ENCODE assay signal across 18 cellular contexts in the genomic region with DNA sequence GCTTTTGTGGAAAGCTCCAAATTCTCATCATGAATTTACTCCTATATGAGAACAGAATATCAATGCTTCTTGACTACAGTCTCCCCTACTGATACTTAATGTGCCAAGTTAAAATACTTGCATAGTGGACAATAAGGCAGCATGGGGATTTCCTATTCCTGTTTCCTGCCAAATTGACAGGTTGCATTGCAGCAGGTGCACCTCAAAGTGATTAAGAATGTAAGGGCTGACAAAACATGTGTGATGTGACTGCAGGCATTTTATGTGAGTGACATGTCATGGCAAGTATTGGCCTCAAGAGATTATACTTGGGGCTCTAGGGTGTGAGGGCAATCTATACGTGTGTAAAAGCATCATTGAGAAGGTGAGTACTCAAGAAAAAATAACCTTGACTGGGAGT. TPM values are rescaled to one million over a fixed set of nuclear protein-coding genes. Genes with fewer than 3 reads are reported as not detected.
"Had no signal": no experiment of that assay in that cellular context is flagged by ENCODE, and none has a peak within 500 bp of the region (broad histone marks: within the 10 kb centered on the region; RNA-seq: fewer than 3 reads in every experiment).

No MANE protein-coding gene starts in this region.

- H3K27ac ChIP-seq: lower lobe of right lung, ovary, psoas muscle, suprapubic skin, transverse colon, uterus had no signal

- H3K4me1 ChIP-seq: lower lobe of right lung, psoas muscle, suprapubic skin, transverse colon, uterus had no signal

- ATAC-seq: left colon; naive thymus-derived CD8-positive, alpha-beta T cell; psoas muscle; right cardiac atrium had no signal

- H3K9me3 ChIP-seq: lower lobe of right lung, ovary, psoas muscle, suprapubic skin, transverse colon, uterus had no signal

- DNase-seq: activated B cell treated with CpG ODN at 0.5 μM for 24 hours; activated CD4-positive, alpha-beta memory T cell treated with anti-CD3 and anti-CD28 coated beads for 36 hours; activated CD4-positive, alpha-beta T cell treated with anti-CD3 and anti-CD28 coated beads for 4 hours; activated gamma-delta T cell treated with Interleukin-2 at 50 U/mL for 16 hours; activated T-cell treated with anti-CD3 and anti-CD28 coated beads for 4 hours; effector memory CD4-positive, alpha-beta T cell; left colon; lower lobe of right lung; naive thymus-derived CD8-positive, alpha-beta T cell; ovary; psoas muscle; right cardiac atrium; stimulated activated CD4-positive, alpha-beta T cell treated with anti-CD3 and anti-CD28 coated beads, Interleukin-2, amount 100 ng/mL, for 48 hours; transverse colon; uterus had no signal

- H3K4me3 ChIP-seq: lower lobe of right lung, ovary, psoas muscle, suprapubic skin, transverse colon, uterus had no signal

- H3K27me3 ChIP-seq: ovary, suprapubic skin, transverse colon, uterus had no signal

- H3K36me3 ChIP-seq: lower lobe of right lung, ovary, suprapubic skin, transverse colon, uterus had no signal

- FAIRE-seq: endothelial cell of umbilical vein had no signal

RNA-seq across cellular contexts. Expression of a gene that starts 15.1 kb away (rescaled TPM):
- total RNA-seq: activated B cell treated with CpG ODN at 0.5 μM for 24 hours; activated CD4-positive, alpha-beta memory T cell treated with anti-CD3 and anti-CD28 coated beads for 36 hours; activated T-helper 1 cell treated with anti-CD3 and anti-CD28 coated beads, Interleukin-12 subunit alpha, Interleukin-12 subunit beta, Interleukin-2, Interleukin-4 antibody, amounts not matched to agents 30 ng/mL and 10 ng/mL and 1 ng/mL, durations not matched to agents 14 hours and 24 hours and 36 hours had no signal
